Comparison of ENCODE assay signal across 24 cellular contexts in genomic region chr2:241228860-241229516, GRCh38. TPM values are rescaled to one million over a fixed set of nuclear protein-coding genes. Genes with fewer than 3 reads are reported as not detected.
DNase-seq lines count a peak whose midpoint lies in the region; ATAC-seq, FAIRE-seq and TF ChIP-seq lines count a peak whose summit lies in the region.
"Had no signal": no experiment of that assay in that cellular context is flagged by ENCODE, and none has a peak within 500 bp of the region (broad histone marks: within the 10 kb centered on the region; RNA-seq: fewer than 3 reads in every experiment).

No MANE protein-coding gene starts in this region.

- H3K14ac ChIP-seq in H1 (ENCODE audit: insufficient read length) = no peak overlapping the region

- TF ChIP-seq CTCF in WTC11 (IDR thresholded peaks at IDR 0.05) (no peak), H1 (IDR thresholded peaks at IDR 0.05; ENCODE audit: control extremely low read depth in 1 of 3, insufficient read depth in 1 of 3, low read depth in 1 of 3, low read length in 3 of 3) (no peak), WERI-Rb-1 (IDR thresholded peaks at IDR 0.05; ENCODE audit: low read depth, low read length) (no peak), glutamatergic neuron (IDR thresholded peaks at IDR 0.05; ENCODE audit: partially characterized antibody, unreplicated experiment) (no peak)

- H2BK20ac ChIP-seq in H1 (ENCODE audit: low read length) = no peak overlapping the region

- no peak for DNase-seq in WTC11 (ENCODE audit: low spot score)
- no peak for DNase-seq in H1 (ENCODE audit: low read depth in 1 of 2, low spot score in 2 of 2)
- DNase-seq in left colon = no peak
- no peak for DNase-seq in substantia nigra (lab: John Stamatoyannopoulos, UW)
- no peak for DNase-seq in WERI-Rb-1
- no peak for DNase-seq in nucleus accumbens (lab: John Stamatoyannopoulos, UW)
- DNase-seq in glutamatergic neuron = no peak
- DNase-seq: activated CD4-positive, alpha-beta T cell treated with anti-CD3 and anti-CD28 coated beads, Interleukin-2, amount 10 ng/mL, durations not matched to agents 24 days and 14 days; activated naive CD8-positive, alpha-beta T cell treated with anti-CD3 and anti-CD28 coated beads, Interleukin-2, amount 10 ng/mL, durations not matched to agents 7 days and 5 days; brain microvascular endothelial cell; cortex of kidney; NCI-H1105; NCI-H2029 treated with DMSO at 0.1 percent for 48 hours; NCI-H226; NCI-H82; OCI-M1; SIG-M5; stimulated activated CD4-positive, alpha-beta T cell treated with anti-CD3 and anti-CD28 coated beads, Interleukin-1b, Interleukin-23, amount 100 ng/mL, for 48 hours had no signal

- H3K23ac ChIP-seq in H1 (ENCODE audit: insufficient read length) = no peak overlapping the region

- H4K8ac ChIP-seq in H1 (ENCODE audit: extremely low read depth, insufficient read depth, low read length) = peak overlapping the region; percentile 20

- TF ChIP-seq POLR2A in H1 (IDR thresholded peaks at IDR 0.05; ENCODE audit: control extremely low read depth in 1 of 2, low read depth in 2 of 2, low read length in 2 of 2) = no peak; a peak in 1 of 3 replicates

- H3K4me1 ChIP-seq in H1 (replicated peaks in 1 of 4; ENCODE audit: control insufficient read depth in 3 of 4, insufficient read depth in 4 of 4, low read length in 3 of 4) = no peaks in the 10 kb centered on the region

- no peak overlapping the region for H2AFZ ChIP-seq in H1 (ENCODE audit: low read length)

- no peak overlapping the region for H4K91ac ChIP-seq in H1 (replicated peaks; ENCODE audit: insufficient read length, low read length)

- WGBS in H1 (ENCODE audit: extremely low coverage in 1 of 2, insufficient coverage in 1 of 2, insufficient read length in 1 of 2, insufficient replicate concordance in 2 of 2, low coverage in 1 of 2, low lambda C conversion rate in 2 of 2, missing lambda C conversion rate in 1 of 2), 2 experiments = 92% methylated on average over 20 of the region's 20 CpGs; no CpG with 5 or more reads in 1 of the 2 experiments

- POLR2A ChIA-PET in WTC11 (lab: Charles Lee) = no interaction called here
- POLR2A ChIA-PET in H1 (lab: Charles Lee; ENCODE audit: partially characterized antibody) = interaction anchor here (0.6 kb wide), 1 partner anchor 450 kb away, joined by 3 read pairs; no protein-coding TSS in a partner anchor

- 0 out of 2 replicates have a peak overlapping the region, but pooled peaks have one; percentile 9 for H2BK12ac ChIP-seq in H1 (ENCODE audit: low read depth, low read length)

- ATAC-seq in WTC11 = no peak
- ATAC-seq in left colon = peak; percentile 4
- ATAC-seq: left lung, psoas muscle had no signal

- intact Hi-C loops in left colon (cut with DNase I, micrococcal nuclease) = no loop called here

- H3K79me2 ChIP-seq in H1 (ENCODE audit: control insufficient read depth in 1 of 2, insufficient read depth in 2 of 2, low read length in 2 of 2) = no peaks in the 10 kb centered on the region

- H3K23me2 ChIP-seq in H1 (ENCODE audit: low read depth, low read length) = no peaks in the 10 kb centered on the region

- H2AK5ac ChIP-seq in H1 (ENCODE audit: low read depth, low read length) = no peak overlapping the region

- no peak overlapping the region for H4K5ac ChIP-seq in H1 (ENCODE audit: insufficient read length, low read depth, low read length)

- no peak overlapping the region for H2BK15ac ChIP-seq in H1 (ENCODE audit: low read length)

- no peaks in the 10 kb centered on the region for H3K27me3 Mint-ChIP-seq in WTC11 (ENCODE audit: low read depth)
- H3K27me3 Mint-ChIP-seq in glutamatergic neuron (ENCODE audit: unreplicated experiment) = peaks cover 14% of the 10 kb centered on the region
- H3K27me3 Mint-ChIP-seq: activated CD4-positive, alpha-beta T cell treated with anti-CD3 and anti-CD28 coated beads, Interleukin-2, amount 10 ng/mL, durations not matched to agents 24 days and 14 days; activated naive CD8-positive, alpha-beta T cell treated with anti-CD3 and anti-CD28 coated beads, Interleukin-2, amount 10 ng/mL, durations not matched to agents 7 days and 5 days; CD8-positive, alpha-beta memory T cell had no signal

- H2BK120ac ChIP-seq in H1 (replicated peaks; ENCODE audit: low read depth, low read length) = no peak overlapping the region

- H3K27ac ChIP-seq in H1 (ENCODE audit: low read depth, low read length) = no peak overlapping the region
- H3K27ac ChIP-seq in substantia nigra (ENCODE audit: low read depth, low read length, poor library complexity, severe bottlenecking) = peak overlapping the region; percentile 17
- no peak overlapping the region; the same call in 1 of the 2 replicates for H3K27ac ChIP-seq in WERI-Rb-1
- H3K27ac ChIP-seq: brain microvascular endothelial cell, left lung, psoas muscle had no signal

- H3K4me3 Mint-ChIP-seq in WTC11 (no peak overlapping the region), glutamatergic neuron (ENCODE audit: unreplicated experiment) (no peak overlapping the region)
- H3K4me3 Mint-ChIP-seq: activated CD4-positive, alpha-beta T cell treated with anti-CD3 and anti-CD28 coated beads, Interleukin-2, amount 10 ng/mL, durations not matched to agents 24 days and 14 days; activated naive CD8-positive, alpha-beta T cell treated with anti-CD3 and anti-CD28 coated beads, Interleukin-2, amount 10 ng/mL, durations not matched to agents 7 days and 5 days; activated T-helper 1 cell treated with anti-CD3 and anti-CD28 coated beads, Interleukin-12 subunit alpha, Interleukin-12 subunit beta, Interleukin-2, Interleukin-4 antibody, amounts not matched to agents 30 ng/mL and 10 ng/mL and 1 ng/mL, durations not matched to agents 14 hours and 24 hours and 36 hours; CD8-positive, alpha-beta memory T cell had no signal

- no peaks in the 10 kb centered on the region for H3K4me1 Mint-ChIP-seq in WTC11
- peaks cover 14% of the 10 kb centered on the region for H3K4me1 Mint-ChIP-seq in glutamatergic neuron (ENCODE audit: low read depth, unreplicated experiment)

- H3K4ac ChIP-seq in H1 (replicated peaks; ENCODE audit: insufficient read length, low read depth, low read length) = no peak overlapping the region

- no peak overlapping the region for H3K9ac ChIP-seq in H1 (replicated peaks in 1 of 4; ENCODE audit: extremely low read depth in 1 of 4, low read depth in 3 of 4, low read length in 3 of 4)

- peaks cover 3% of the 10 kb centered on the region; the same call in 1 of the 2 replicates for H3K79me1 ChIP-seq in H1 (ENCODE audit: low read depth, low read length)

- no peaks in the 10 kb centered on the region for H3K9me3 Mint-ChIP-seq in WTC11
- H3K9me3 Mint-ChIP-seq in glutamatergic neuron (ENCODE audit: unreplicated experiment) = peaks cover 10% of the 10 kb centered on the region
- H3K9me3 Mint-ChIP-seq: activated CD4-positive, alpha-beta T cell treated with anti-CD3 and anti-CD28 coated beads, Interleukin-2, amount 10 ng/mL, durations not matched to agents 24 days and 14 days; activated naive CD8-positive, alpha-beta T cell treated with anti-CD3 and anti-CD28 coated beads, Interleukin-2, amount 10 ng/mL, durations not matched to agents 7 days and 5 days; activated T-helper 1 cell treated with anti-CD3 and anti-CD28 coated beads, Interleukin-12 subunit alpha, Interleukin-12 subunit beta, Interleukin-2, Interleukin-4 antibody, amounts not matched to agents 30 ng/mL and 10 ng/mL and 1 ng/mL, durations not matched to agents 14 hours and 24 hours and 36 hours; CD8-positive, alpha-beta memory T cell had no signal

- H3K27me3 ChIP-seq in H1 (replicated peaks in 1 of 4; ENCODE audit: control insufficient read depth in 3 of 4, extremely low read depth in 1 of 4, insufficient read depth in 3 of 4, low read length in 3 of 4) (no peaks in the 10 kb centered on the region), WERI-Rb-1 (ENCODE audit: insufficient read depth, low read depth, severe bottlenecking) (no peaks in the 10 kb centered on the region)
- H3K27me3 ChIP-seq: brain microvascular endothelial cell, left lung had no signal

- TF ChIP-seq EP300 in H1 (IDR thresholded peaks at IDR 0.05; ENCODE audit: borderline replicate concordance in 1 of 2, low read depth in 2 of 2, low read length in 2 of 2) = no peak

- H3K9me3 ChIP-seq in H1 (ENCODE audit: insufficient read depth in 2 of 2, low read depth in 1 of 2, low read length in 1 of 2) = no peaks in the 10 kb centered on the region
- no peaks in the 10 kb centered on the region for H3K9me3 ChIP-seq in WERI-Rb-1 (ENCODE audit: severe bottlenecking)
- H3K9me3 ChIP-seq: left lung, psoas muscle had no signal

- H3K27ac Mint-ChIP-seq in WTC11 = peak overlapping the region; percentile 68
- H3K27ac Mint-ChIP-seq in glutamatergic neuron (ENCODE audit: unreplicated experiment) = no peak overlapping the region
- H3K27ac Mint-ChIP-seq: activated CD4-positive, alpha-beta T cell treated with anti-CD3 and anti-CD28 coated beads, Interleukin-2, amount 10 ng/mL, durations not matched to agents 24 days and 14 days; activated naive CD8-positive, alpha-beta T cell treated with anti-CD3 and anti-CD28 coated beads, Interleukin-2, amount 10 ng/mL, durations not matched to agents 7 days and 5 days; activated T-helper 1 cell treated with anti-CD3 and anti-CD28 coated beads, Interleukin-12 subunit alpha, Interleukin-12 subunit beta, Interleukin-2, Interleukin-4 antibody, amounts not matched to agents 30 ng/mL and 10 ng/mL and 1 ng/mL, durations not matched to agents 14 hours and 24 hours and 36 hours had no signal

- H2BK5ac ChIP-seq in H1 (ENCODE audit: low read depth, low read length) = no peak overlapping the region

- peaks cover 23 to 32% of the 10 kb centered on the region in 2 experiments for H4K20me1 ChIP-seq in H1 (replicated peaks in 1 of 2; ENCODE audit: control insufficient read depth in 1 of 2, insufficient read depth in 2 of 2, low read length in 2 of 2)

- no peak overlapping the region for H3K56ac ChIP-seq in H1 (replicated peaks; ENCODE audit: insufficient read length, low read depth, low read length)

- CTCF ChIA-PET in WTC11 (lab: Charles Lee) (no interaction called here), H1 (lab: Charles Lee; ENCODE audit: partially characterized antibody) (interaction anchor here (1.0 to 1.6 kb wide), 2 partner anchors 10 to 13 kb away, joined by 3 to 4 read pairs; no protein-coding TSS in a partner anchor)

- peaks cover 18 to 45% (median 38%) of the 10 kb centered on the region in 4 experiments for H3K36me3 ChIP-seq in H1 (ENCODE audit: control insufficient read depth in 2 of 4, insufficient read depth in 4 of 4, low read length in 3 of 4)
- peaks cover 79% of the 10 kb centered on the region for H3K36me3 ChIP-seq in WERI-Rb-1

- no peak overlapping the region for H3K18ac ChIP-seq in H1 (ENCODE audit: extremely low read depth, low read length)

- TF ChIP-seq RAD21 in H1 (IDR thresholded peaks at IDR 0.05 in 1 of 2, conservative IDR thresholded peaks at IDR 0.05 in 1 of 2; ENCODE audit: low read depth in 2 of 2, low read length in 2 of 2) = no peak

- H3K4me3 ChIP-seq in H1 (ENCODE audit: extremely low read depth in 1 of 4, insufficient read depth in 2 of 4, low read depth in 3 of 4, low read length in 4 of 4) (no peak overlapping the region), WERI-Rb-1 (ENCODE audit: low read depth, low read length) (no peak overlapping the region)
- H3K4me3 ChIP-seq: left lung, psoas muscle had no signal

- peaks cover 44% of the 10 kb centered on the region for H3K36me3 Mint-ChIP-seq in WTC11
- H3K36me3 Mint-ChIP-seq in glutamatergic neuron (ENCODE audit: unreplicated experiment) = peaks cover 3% of the 10 kb centered on the region

- FAIRE-seq in H1 (lab: Jason Lieb, UNC) = no peak

- H3K4me2 ChIP-seq in H1 (ENCODE audit: insufficient read depth in 1 of 2, low read depth in 2 of 2, low read length in 2 of 2) = no peak overlapping the region

RNA-seq across cellular contexts. Expression of gene ANO7, which starts 40.5 kb away (rescaled TPM):
- total RNA-seq in WTC11 (2021) (8.0 to 8.8 TPM (median 8.6 TPM) in 3 replicates), left colon (100 to 1,000 TPM in 1 of 2 donors, 10 to 100 TPM in 1; 75.4 to 114 TPM), glutamatergic neuron (ENCODE audit: unreplicated experiment) (2.6 TPM)
- 6.5 and 6.9 TPM in 2 replicates for total RNA-seq in H1 (2021; fragmentation: NEBNext Ultra II Directional; extraction: Animal tissue kit (Norgen Biotek cat#: 25700))
- 3.2 and 4.1 TPM in 2 replicates for polyA plus RNA-seq in H1 (2011; rRNA removed)
- 1.9 TPM for polyA plus RNA-seq in H1 (2011; cell fraction: cytosol; rRNA removed)
- 10.6 TPM for polyA plus RNA-seq in H1 (2011; cell fraction: nucleus; rRNA removed)
- polyA plus RNA-seq in H1 (2012, experiment 1 of 2) = 3.6 to 5.8 TPM (median 4.8 TPM) in 4 replicates
- 2.6 TPM for polyA plus RNA-seq in H1 (2012, experiment 2 of 2)
- polyA plus RNA-seq in H1 (2013, experiment 1 of 2) = 4.2 TPM
- polyA plus RNA-seq in H1 (2013, experiment 2 of 2) = 4.2 TPM
- polyA minus RNA-seq in H1 (2011; rRNA and poly(A)+ RNA removed) = 4.3 and 4.8 TPM in 2 replicates
- 3.8 TPM for polyA minus RNA-seq in H1 (2011; cell fraction: cytosol; rRNA and poly(A)+ RNA removed)
- 11.1 TPM for polyA minus RNA-seq in H1 (2011; cell fraction: nucleus; rRNA and poly(A)+ RNA removed)
- total RNA-seq: skeletal muscle tissue had no signal
- polyA plus RNA-seq: CD8-positive, alpha-beta memory T cell; neural cell had no signal
